8 cellular contexts compared by ENCODE assay signal in genomic region chr1:23682946-23683345, GRCh38.
"Had no signal": no experiment of that assay in that cellular context is flagged by ENCODE, and none has a peak within 500 bp of the region (broad histone marks: within the 10 kb centered on the region; RNA-seq: fewer than 3 reads in every experiment).

No MANE protein-coding gene starts in this region.

- ATAC-seq: GM12878 had no signal

- FAIRE-seq: G401.6, GM12878, GM12891, GM12892, GM18507, GM19239 had no signal

- H3K4me3 ChIP-seq: GM12878 had no signal

- DNase-seq: GDM1, GF-D8 had no signal
